Comparison of ENCODE assay signal across 8 cellular contexts in genomic region chr19:10252707-10253106, GRCh38. TPM values are rescaled to one million over a fixed set of nuclear protein-coding genes. Genes with fewer than 3 reads are reported as not detected.
DNase-seq lines count a peak whose midpoint lies in the region; ATAC-seq and TF ChIP-seq lines count a peak whose summit lies in the region.

No MANE protein-coding gene starts in this region.

- H3K9me3 Mint-ChIP-seq in Calu3 (ENCODE audit: low read depth, unreplicated experiment), result no peaks in the 10 kb centered on the region
- no peaks in the 10 kb centered on the region for H3K9me3 Mint-ChIP-seq in progenitor cell of endocrine pancreas (ENCODE audit: low read depth)

- H3K27ac Mint-ChIP-seq in Calu3 (ENCODE audit: unreplicated experiment) (peak overlapping the region; percentile 89), progenitor cell of endocrine pancreas (peak overlapping the region; percentile 98)

- H3K9me3 ChIP-seq in Peyer's patch (no peaks in the 10 kb centered on the region), esophagus muscularis mucosa (no peaks in the 10 kb centered on the region)

- H3K4me1 ChIP-seq in Peyer's patch, result peaks cover 0 to 19% (median 3%) of the 10 kb centered on the region in 4 donors
- peaks cover 20 to 39% (median 36%) of the 10 kb centered on the region in 4 donors for H3K4me1 ChIP-seq in esophagus muscularis mucosa

- no peak for TF ChIP-seq EP300 in esophagus muscularis mucosa (IDR thresholded peaks at IDR 0.05)

- TF ChIP-seq POLR2A in Peyer's patch (IDR thresholded peaks at IDR 0.05), result no peak
- TF ChIP-seq POLR2A in esophagus muscularis mucosa (IDR thresholded peaks at IDR 0.05; ENCODE audit: low read depth), result no peak

- intact Hi-C loops in Calu3 (cut with micrococcal nuclease; ENCODE audit: unreplicated experiment) (loop anchor here (5.0 kb wide), 1 partner anchor 60 kb away; the partner anchor contains the start of gene DNMT1), esophagus muscularis mucosa (cut with DNase I) (loop anchor here (5.0 to 10.0 kb wide), 2 partner anchors 148 to 320 kb away; partner anchors contain the start of genes ANGPTL6 and PPAN)

- peaks cover 31% of the 10 kb centered on the region for H3K36me3 Mint-ChIP-seq in Calu3 (ENCODE audit: insufficient read depth, unreplicated experiment)
- peaks cover 13% of the 10 kb centered on the region for H3K36me3 Mint-ChIP-seq in progenitor cell of endocrine pancreas (ENCODE audit: insufficient read depth)

- H3K27ac ChIP-seq in Peyer's patch, result peak overlapping the region; percentile 84 to 92 (median 88)
- H3K27ac ChIP-seq in esophagus muscularis mucosa (replicated peaks in 1 of 4), result peak overlapping the region; percentile 80 to 89 (median 84)

- H3K4me3 Mint-ChIP-seq in Calu3 (ENCODE audit: low read depth, unreplicated experiment) (peak overlapping the region; percentile 94), progenitor cell of endocrine pancreas (ENCODE audit: low read depth) (peak overlapping the region; percentile 99)

- no peaks in the 10 kb centered on the region for H3K4me1 Mint-ChIP-seq in Calu3 (ENCODE audit: low read depth, unreplicated experiment)
- peaks cover 3% of the 10 kb centered on the region for H3K4me1 Mint-ChIP-seq in progenitor cell of endocrine pancreas (ENCODE audit: low read depth)

- TF ChIP-seq CTCF in Calu3 (IDR thresholded peaks at IDR 0.05; ENCODE audit: unreplicated experiment), result no peak
- no peak for TF ChIP-seq CTCF in Peyer's patch (IDR thresholded peaks at IDR 0.05)
- TF ChIP-seq CTCF in esophagus muscularis mucosa (IDR thresholded peaks at IDR 0.05), result no peak
- TF ChIP-seq CTCF in progenitor cell of endocrine pancreas (IDR thresholded peaks at IDR 0.05; ENCODE audit: unreplicated experiment), result no peak

- CTCF ChIA-PET in Calu3 (lab: Charles Lee), result no interaction called here

- H3K36me3 ChIP-seq in Peyer's patch (peaks cover 0 to 39% (median 0%) of the 10 kb centered on the region in 3 donors), esophagus muscularis mucosa (peaks cover 20 to 42% (median 39%) of the 10 kb centered on the region in 4 donors)

- ATAC-seq in HG03520 (IDR thresholded peaks at IDR 0.05; ENCODE audit: unreplicated experiment), result no peak

- H3K27me3 ChIP-seq in Peyer's patch (no peaks in the 10 kb centered on the region), esophagus muscularis mucosa (no peaks in the 10 kb centered on the region)

- H3K4me3 ChIP-seq in Peyer's patch (peak overlapping the region; percentile 62 to 93 (median 90)), esophagus muscularis mucosa (peak overlapping the region; percentile 67 to 93 (median 87))

- no peak for DNase-seq in Calu3
- DNase-seq in Peyer's patch, result no peak
- DNase-seq in esophagus muscularis mucosa (ENCODE audit: extremely low spot score), result no peak
- DNase-seq in progenitor cell of endocrine pancreas (ENCODE audit: low spot score, unreplicated experiment), result no peak
- DNase-seq in D341Med (ENCODE audit: low spot score), result no peak
- no peak for DNase-seq in OCI-M1 (lab: John Stamatoyannopoulos, UW)
- no peak for DNase-seq in activated CD4-positive, alpha-beta T cell treated with anti-CD3 and anti-CD28 coated beads, Interleukin-2, amount 50 U/mL, for 48 hours

- WGBS in esophagus muscularis mucosa, result 30% methylated on average over 8 of the region's 8 CpGs

- BruUV-seq in Calu3 (replicated peaks; lab: Mats Ljungman, UMichigan), result TSS peak; percentile 76

- H3K27me3 Mint-ChIP-seq in Calu3 (ENCODE audit: unreplicated experiment) (no peaks in the 10 kb centered on the region), progenitor cell of endocrine pancreas (no peaks in the 10 kb centered on the region)

RNA-seq across cellular contexts. Expression of gene MRPL4, which starts 0.7 kb away (rescaled TPM):
- 59.2 and 60.4 TPM in 2 replicates for total RNA-seq in Calu3 (2022)
- total RNA-seq in Peyer's patch, result 10 to 100 TPM; 43.8 to 49.6 (median 45.3) TPM
- total RNA-seq in esophagus muscularis mucosa, result 10 to 100 TPM; 39.9 to 78.0 (median 61.7) TPM
- 51.7 and 52.9 TPM in 2 replicates for total RNA-seq in progenitor cell of endocrine pancreas

RNA-seq across cellular contexts. Expression of gene ICAM1, which starts 18.2 kb away (rescaled TPM):
- total RNA-seq in Calu3 (2022), result 91.0 and 147 TPM in 2 replicates
- total RNA-seq in Peyer's patch, result 10 to 100 TPM in 2 of 4 donors, 1 to 10 TPM in 2; 2.6 to 62.7 (median 12.7) TPM
- 10 to 100 TPM; 15.8 to 63.5 (median 18.4) TPM for total RNA-seq in esophagus muscularis mucosa
- total RNA-seq in progenitor cell of endocrine pancreas, result 0.17 and 0.20 TPM in 2 replicates

RNA-seq across cellular contexts. Expression of gene S1PR2, which starts 21.6 kb away (rescaled TPM):
- 4.8 and 5.3 TPM in 2 replicates for total RNA-seq in Calu3 (2022)
- 1 to 10 TPM; 2.8 to 4.8 (median 3.1) TPM for total RNA-seq in Peyer's patch
- 10 to 100 TPM; 14.5 to 27.7 (median 20.4) TPM for total RNA-seq in esophagus muscularis mucosa
- total RNA-seq in progenitor cell of endocrine pancreas, result 17.9 and 19.2 TPM in 2 replicates

RNA-seq across cellular contexts. Expression of gene ICAM4, which starts 34.0 kb away (rescaled TPM):
- total RNA-seq in Calu3 (2022), result 1.6 and 1.7 TPM in 2 replicates
- not detected for total RNA-seq in Peyer's patch
- total RNA-seq in esophagus muscularis mucosa, result under 1 TPM in 3 of 4 donors, not detected in 1; 0.29 to 0.78 (median 0.66) TPM
- total RNA-seq in progenitor cell of endocrine pancreas, result not detected in 2 replicates

RNA-seq across cellular contexts. Expression of gene ICAM5, which starts 37.0 kb away (rescaled TPM):
- total RNA-seq in Calu3 (2022), result 0.61 and 1.3 TPM in 2 replicates
- total RNA-seq in Peyer's patch, result under 1 TPM in 1 of 4 donors, not detected in 3; 0.27 TPM
- total RNA-seq in esophagus muscularis mucosa, result under 1 TPM; 0.23 to 0.45 (median 0.37) TPM
- not detected in 2 replicates for total RNA-seq in progenitor cell of endocrine pancreas
